8 cellular contexts compared by ENCODE assay signal in genomic region chr9:127225747-127226646, GRCh38. TPM values are rescaled to one million over a fixed set of nuclear protein-coding genes. Genes with fewer than 3 reads are reported as not detected.
DNase-seq lines count a peak whose midpoint lies in the region; ATAC-seq and TF ChIP-seq lines count a peak whose summit lies in the region.

No MANE protein-coding gene starts in this region.

- ATAC-seq in sciatic nerve (no peak), GM18858 (IDR thresholded peaks at IDR 0.05; ENCODE audit: unreplicated experiment) (no peak)

- H3K9me3 ChIP-seq in Karpas-422 (ENCODE audit: low read length), result no peaks in the 10 kb centered on the region
- H3K9me3 ChIP-seq in mucosa of rectum (ENCODE audit: control insufficient read depth in 2 of 2, low read length in 2 of 2), result no peaks in the 10 kb centered on the region

- no peak overlapping the region for H3K27ac ChIP-seq in Karpas-422 (ENCODE audit: low read length)
- no peak overlapping the region for H3K27ac ChIP-seq in mucosa of rectum (ENCODE audit: low read depth in 2 of 2, low read length in 2 of 2)

- H3K79me2 ChIP-seq in Karpas-422 (ENCODE audit: low read length), result no peaks in the 10 kb centered on the region

- no peaks in the 10 kb centered on the region for H3K9me2 ChIP-seq in Karpas-422 (replicated peaks; ENCODE audit: insufficient read depth, low read length)

- H4K20me1 ChIP-seq in Karpas-422 (ENCODE audit: insufficient read depth, low read depth, low read length), result no peaks in the 10 kb centered on the region

- peak overlapping the region; percentile 59 for H3K4me2 ChIP-seq in Karpas-422 (ENCODE audit: low read depth, low read length, poor library complexity, severe bottlenecking)

- DNase-seq in ELR (ENCODE audit: low read depth), result peak; percentile 46
- DNase-seq in Karpas-422, result no peak
- peak; percentile 11 to 33 for DNase-seq in cardiac fibroblast (ENCODE audit: low read depth in 2 of 2)
- no peak for DNase-seq in stimulated activated CD4-positive, alpha-beta T cell treated with anti-CD3 and anti-CD28 coated beads, Interleukin-1b, Interleukin-23, amount 100 ng/mL, for 48 hours
- DNase-seq in sciatic nerve (ENCODE audit: low spot score), result no peak
- DNase-seq in NCI-H1105 treated with DMSO at 0.1 percent for 48 hours (lab: John Stamatoyannopoulos, UW), result no peak

- TF ChIP-seq CTCF in cardiac fibroblast (IDR thresholded peaks at IDR 0.05; ENCODE audit: low read depth, low read length), result no peak

- intact Hi-C loops in sciatic nerve (cut with DNase I), result no loop called here

- H2AFZ ChIP-seq in Karpas-422 (ENCODE audit: low read length), result no peak overlapping the region

- H3K4me3 ChIP-seq in Karpas-422 (ENCODE audit: low read length) (no peak overlapping the region; the same call in 1 of the 2 replicates), cardiac fibroblast (replicated peaks in 1 of 2; ENCODE audit: low read depth in 2 of 2, low read length in 2 of 2) (peak overlapping the region; percentile 40 to 56), mucosa of rectum (ENCODE audit: low read length in 2 of 2) (peak overlapping the region; percentile 65 to 69)

- H3K4me1 ChIP-seq in Karpas-422 (ENCODE audit: low read length) (peaks cover 17% of the 10 kb centered on the region), mucosa of rectum (ENCODE audit: control insufficient read depth in 2 of 2, insufficient read depth in 2 of 2, low read length in 2 of 2) (peaks cover 8 to 11% of the 10 kb centered on the region in 2 donors)

- H3K36me3 ChIP-seq in Karpas-422 (ENCODE audit: insufficient read depth, low read length) (no peaks in the 10 kb centered on the region), mucosa of rectum (ENCODE audit: control insufficient read depth in 2 of 2, insufficient read depth in 2 of 2, low read length in 2 of 2) (no peaks in the 10 kb centered on the region)

- H3K9ac ChIP-seq in Karpas-422 (ENCODE audit: low read length), result no peak overlapping the region
- peak overlapping the region in 1 of 2 donors; percentile 46 for H3K9ac ChIP-seq in mucosa of rectum (ENCODE audit: low read depth in 1 of 2, low read length in 2 of 2)

- H3K27me3 ChIP-seq in Karpas-422 (ENCODE audit: low read length), result no peaks in the 10 kb centered on the region
- H3K27me3 ChIP-seq in mucosa of rectum (ENCODE audit: control insufficient read depth in 2 of 2, insufficient read depth in 2 of 2, low read length in 2 of 2), result no peaks in the 10 kb centered on the region

RNA-seq across cellular contexts. Expression of gene GARNL3, which starts 38.6 kb away (rescaled TPM):
- 1.2 and 2.2 TPM in 2 replicates for total RNA-seq in Karpas-422 (2014; rRNA removed; shearing (Covaris generic); ENCODE audit: low replicate concordance)
- total RNA-seq in sciatic nerve, result 33.7 TPM

Comparison
In these comparisons a context has a peak if more than half of its experiments do, and no peak if none do; other contexts are left out.
1. DNase-seq: peak in ELR (single experiment) and cardiac fibroblast (2 of 2); none in Karpas-422 (single experiment), stimulated activated CD4-positive, alpha-beta T cell treated with anti-CD3 and anti-CD28 coated beads, Interleukin-1b, Interleukin-23, amount 100 ng/mL, for 48 hours (single experiment), sciatic nerve (single experiment) and NCI-H1105 treated with DMSO at 0.1 percent for 48 hours (single experiment).
2. RNA of gene GARNL3, which starts 38.6 kb away (total RNA-seq): 33.7 TPM in sciatic nerve (single experiment); 1.2 to 2.2 TPM in Karpas-422; every median in the first group is over 10 times any median in the second.